Comparison of ENCODE assay signal across 25 cellular contexts in genomic region chr4:127212269-127212580, GRCh38.
DNase-seq lines count a peak whose midpoint lies in the region; ATAC-seq and TF ChIP-seq lines count a peak whose summit lies in the region.
"Had no signal": no experiment of that assay in that cellular context is flagged by ENCODE, and none has a peak within 500 bp of the region (broad histone marks: within the 10 kb centered on the region; RNA-seq: fewer than 3 reads in every experiment).

No MANE protein-coding gene starts in this region.

- no peak overlapping the region for H3K23ac ChIP-seq in mesenchymal stem cell (ENCODE audit: low read length in 2 of 2)

- H3K79me1 ChIP-seq in mesenchymal stem cell (replicated peaks; ENCODE audit: low read length, poor library complexity, severe bottlenecking), result no peaks in the 10 kb centered on the region

- H2AK5ac ChIP-seq in mesenchymal stem cell (ENCODE audit: low read length, severe bottlenecking), result no peak overlapping the region

- H3K4me1 Mint-ChIP-seq in activated T-cell treated with anti-CD3 and anti-CD28 coated beads, Interleukin-2, amount 50 U/mL, for 24 hours (ENCODE audit: low read depth), result no peaks in the 10 kb centered on the region
- H3K4me1 Mint-ChIP-seq in activated CD8-positive, alpha-beta T cell treated with anti-CD3 and anti-CD28 coated beads for 36 hours (ENCODE audit: low read depth), result no peaks in the 10 kb centered on the region
- H3K4me1 Mint-ChIP-seq: activated CD4-positive, alpha-beta T cell treated with anti-CD3 and anti-CD28 coated beads for 36 hours; B cell; CD8-positive, alpha-beta memory T cell; endodermal cell; naive B cell had no signal

- H2AFZ ChIP-seq in ACC112 (ENCODE audit: low read length, unreplicated experiment), result peak overlapping the region; percentile 43
- no peak overlapping the region for H2AFZ ChIP-seq in mesenchymal stem cell (ENCODE audit: low read depth, low read length)

- H3K14ac ChIP-seq in mesenchymal stem cell (ENCODE audit: low read length in 2 of 2), result no peak overlapping the region

- no peak overlapping the region for H2BK5ac ChIP-seq in mesenchymal stem cell (ENCODE audit: low read depth, low read length, poor library complexity, severe bottlenecking)

- intact Hi-C loops in activated CD8-positive, alpha-beta T cell treated with anti-CD3 and anti-CD28 coated beads for 36 hours (cut with micrococcal nuclease), result no loop called here

- no peak overlapping the region for H4K8ac ChIP-seq in mesenchymal stem cell (ENCODE audit: low read length)

- no peaks in the 10 kb centered on the region for H3K27me3 Mint-ChIP-seq in activated T-cell treated with anti-CD3 and anti-CD28 coated beads, Interleukin-2, amount 50 U/mL, for 24 hours
- H3K27me3 Mint-ChIP-seq in activated CD8-positive, alpha-beta T cell treated with anti-CD3 and anti-CD28 coated beads for 36 hours, result no peaks in the 10 kb centered on the region
- H3K27me3 Mint-ChIP-seq: activated CD4-positive, alpha-beta T cell treated with anti-CD3 and anti-CD28 coated beads for 36 hours; B cell; CD8-positive, alpha-beta memory T cell; naive B cell had no signal

- no peak overlapping the region for H2BK15ac ChIP-seq in mesenchymal stem cell (ENCODE audit: low read depth, poor library complexity, severe bottlenecking)

- H3K27me3 ChIP-seq in ACC112 (ENCODE audit: insufficient read depth, low read length) (no peaks in the 10 kb centered on the region), adipocyte (replicated peaks; ENCODE audit: control insufficient read depth, insufficient read depth, low read length) (no peaks in the 10 kb centered on the region), mesenchymal stem cell (ENCODE audit: control insufficient read depth in 1 of 2, insufficient read depth in 1 of 2, low read length in 2 of 2) (no peaks in the 10 kb centered on the region), stomach smooth muscle (ENCODE audit: control insufficient read depth in 1 of 2, insufficient read depth in 2 of 2, low read length in 2 of 2) (no peaks in the 10 kb centered on the region)
- H3K27me3 ChIP-seq: gastroesophageal sphincter, left lung, spleen had no signal

- H3K36me3 Mint-ChIP-seq in activated T-cell treated with anti-CD3 and anti-CD28 coated beads, Interleukin-2, amount 50 U/mL, for 24 hours (ENCODE audit: low read depth), result no peaks in the 10 kb centered on the region
- H3K36me3 Mint-ChIP-seq in activated CD8-positive, alpha-beta T cell treated with anti-CD3 and anti-CD28 coated beads for 36 hours (ENCODE audit: low read depth), result no peaks in the 10 kb centered on the region
- H3K36me3 Mint-ChIP-seq: CD8-positive, alpha-beta memory T cell; naive B cell had no signal

- H3K27ac Mint-ChIP-seq in activated T-cell treated with anti-CD3 and anti-CD28 coated beads, Interleukin-2, amount 50 U/mL, for 24 hours, result no peak overlapping the region
- no peak overlapping the region for H3K27ac Mint-ChIP-seq in activated CD8-positive, alpha-beta T cell treated with anti-CD3 and anti-CD28 coated beads for 36 hours
- H3K27ac Mint-ChIP-seq: activated CD4-positive, alpha-beta T cell treated with anti-CD3 and anti-CD28 coated beads for 36 hours; B cell; CD8-positive, alpha-beta memory T cell; endodermal cell; naive B cell had no signal

- H3K4me3 ChIP-seq in ACC112 (ENCODE audit: low read depth, low read length), result no peak overlapping the region
- H3K4me3 ChIP-seq in adipocyte (ENCODE audit: low read length), result no peak overlapping the region
- H3K4me3 ChIP-seq in mesenchymal stem cell (ENCODE audit: insufficient read depth in 1 of 2, low read depth in 1 of 2, low read length in 2 of 2), result no peak overlapping the region
- H3K4me3 ChIP-seq in stomach smooth muscle (ENCODE audit: low read length in 2 of 2), result no peak overlapping the region
- H3K4me3 ChIP-seq: gastroesophageal sphincter, left lung, spleen had no signal

- peak overlapping the region in 1 of 2 experiments; percentile 24 for H3K4ac ChIP-seq in mesenchymal stem cell (ENCODE audit: low read depth in 1 of 2, low read length in 2 of 2)

- H3K4me3 Mint-ChIP-seq in activated T-cell treated with anti-CD3 and anti-CD28 coated beads, Interleukin-2, amount 50 U/mL, for 24 hours, result no peak overlapping the region
- no peak overlapping the region for H3K4me3 Mint-ChIP-seq in activated CD8-positive, alpha-beta T cell treated with anti-CD3 and anti-CD28 coated beads for 36 hours
- H3K4me3 Mint-ChIP-seq: activated CD4-positive, alpha-beta T cell treated with anti-CD3 and anti-CD28 coated beads for 36 hours; B cell; CD8-positive, alpha-beta memory T cell; endodermal cell; naive B cell had no signal

- no peak overlapping the region for H3K18ac ChIP-seq in mesenchymal stem cell (ENCODE audit: low read depth in 1 of 2, low read length in 2 of 2)

- no peak for TF ChIP-seq CTCF in activated CD8-positive, alpha-beta T cell treated with anti-CD3 and anti-CD28 coated beads for 36 hours (IDR thresholded peaks at IDR 0.05)

- H3K36me3 ChIP-seq in ACC112 (ENCODE audit: insufficient read depth, low read length), result no peaks in the 10 kb centered on the region
- no peaks in the 10 kb centered on the region for H3K36me3 ChIP-seq in adipocyte (ENCODE audit: control insufficient read depth, insufficient read depth, low read length, severe bottlenecking)
- no peaks in the 10 kb centered on the region for H3K36me3 ChIP-seq in mesenchymal stem cell (ENCODE audit: control insufficient read depth in 1 of 2, insufficient read depth in 2 of 2, low read depth in 1 of 2, low read length in 2 of 2)
- H3K36me3 ChIP-seq in stomach smooth muscle (ENCODE audit: control insufficient read depth in 2 of 2, insufficient read depth in 2 of 2, low read length in 2 of 2), result no peaks in the 10 kb centered on the region
- H3K36me3 ChIP-seq: gastroesophageal sphincter, left lung, spleen had no signal

- POLR2A ChIA-PET in activated CD8-positive, alpha-beta T cell treated with anti-CD3 and anti-CD28 coated beads for 36 hours (lab: Charles Lee), result no interaction called here

- ATAC-seq in activated CD8-positive, alpha-beta T cell treated with anti-CD3 and anti-CD28 coated beads for 36 hours, result no peak
- ATAC-seq: activated CD4-positive, alpha-beta T cell treated with anti-CD3 and anti-CD28 coated beads for 36 hours; esophagus mucosa; gastroesophageal sphincter had no signal

- CTCF ChIA-PET in activated CD8-positive, alpha-beta T cell treated with anti-CD3 and anti-CD28 coated beads for 36 hours (lab: Charles Lee), result no interaction called here

- H4K91ac ChIP-seq in mesenchymal stem cell (ENCODE audit: low read length), result no peak overlapping the region

- DNase-seq in adipocyte (ENCODE audit: low read depth), result peak; percentile 65
- DNase-seq in mesenchymal stem cell, result no peak
- DNase-seq in activated T-cell treated with anti-CD3 and anti-CD28 coated beads, Interleukin-2, amount 50 U/mL, for 48 hours, result no peak
- DNase-seq in activated T-cell treated with anti-CD3 and anti-CD28 coated beads, Interleukin-2, amount 50 U/mL, for 24 hours, result no peak
- no peak for DNase-seq in activated CD8-positive, alpha-beta T cell treated with anti-CD3 and anti-CD28 coated beads for 36 hours
- DNase-seq in activated gamma-delta T cell (lab: John Stamatoyannopoulos, UW), result no peak
- DNase-seq: activated CD4-positive, alpha-beta T cell treated with anti-CD3 and anti-CD28 coated beads for 36 hours; activated CD8-positive, alpha-beta memory T cell treated with anti-CD3 and anti-CD28 coated beads for 24 hours; activated gamma-delta T cell treated with Interleukin-2 at 50 U/mL for 16 hours; CD8-positive, alpha-beta memory T cell; cortex of kidney; endodermal cell; left lung; MV-4-11; naive B cell; NCI-H146; nucleus accumbens; spleen; stimulated activated CD4-positive, alpha-beta T cell treated with anti-CD3 and anti-CD28 coated beads, Interleukin-2, amount 100 ng/mL, for 48 hours had no signal

- H3K9ac ChIP-seq in adipocyte (ENCODE audit: low read length), result peak overlapping the region; percentile 66
- peak overlapping the region; percentile 39 for H3K9ac ChIP-seq in mesenchymal stem cell (ENCODE audit: low read length)
- H3K9ac ChIP-seq in stomach smooth muscle (ENCODE audit: low read length in 2 of 2), result no peak overlapping the region

- no peak overlapping the region for H3K27ac ChIP-seq in ACC112 (ENCODE audit: low read depth, low read length)
- no peak overlapping the region for H3K27ac ChIP-seq in mesenchymal stem cell (ENCODE audit: low read length, poor library complexity, severe bottlenecking)
- peak overlapping the region; percentile 33 for H3K27ac ChIP-seq in stomach smooth muscle (ENCODE audit: low read length)
- H3K27ac ChIP-seq: HL-60 had no signal

- peaks cover 9% of the 10 kb centered on the region for H3K9me3 Mint-ChIP-seq in activated T-cell treated with anti-CD3 and anti-CD28 coated beads, Interleukin-2, amount 50 U/mL, for 24 hours
- peaks cover 5% of the 10 kb centered on the region for H3K9me3 Mint-ChIP-seq in activated CD8-positive, alpha-beta T cell treated with anti-CD3 and anti-CD28 coated beads for 36 hours
- H3K9me3 Mint-ChIP-seq: endodermal cell had no signal

- H3K4me1 ChIP-seq in ACC112 (ENCODE audit: control insufficient read depth, insufficient read depth, low read length, unreplicated experiment) (no peaks in the 10 kb centered on the region), adipocyte (ENCODE audit: control insufficient read depth, insufficient read depth, low read length) (peaks cover 45% of the 10 kb centered on the region), mesenchymal stem cell (ENCODE audit: control insufficient read depth, insufficient read depth, low read depth, low read length) (no peaks in the 10 kb centered on the region), stomach smooth muscle (ENCODE audit: control insufficient read depth, insufficient read depth, low read length) (peaks cover 9% of the 10 kb centered on the region)

- WGBS in mesenchymal stem cell, result 50% methylated on average over 1 of the region's 1 CpG

- no peak overlapping the region for H2BK120ac ChIP-seq in mesenchymal stem cell (ENCODE audit: low read depth, low read length)

- H3K9me3 ChIP-seq in adipocyte (ENCODE audit: control insufficient read depth, low read length), result no peaks in the 10 kb centered on the region
- no peaks in the 10 kb centered on the region for H3K9me3 ChIP-seq in mesenchymal stem cell (ENCODE audit: control insufficient read depth, low read length)
- no peaks in the 10 kb centered on the region for H3K9me3 ChIP-seq in stomach smooth muscle (ENCODE audit: control insufficient read depth in 2 of 2, low read length in 2 of 2)
- H3K9me3 ChIP-seq: gastroesophageal sphincter, left lung had no signal

- H3K4me2 ChIP-seq in mesenchymal stem cell (ENCODE audit: low read length, poor library complexity, severe bottlenecking), result no peak overlapping the region

- no peak overlapping the region for H2BK12ac ChIP-seq in mesenchymal stem cell (ENCODE audit: low read length in 2 of 2)

- no peaks in the 10 kb centered on the region for H3K79me2 ChIP-seq in ACC112 (ENCODE audit: control insufficient read depth, insufficient read depth, low read length, unreplicated experiment)

Comparison
In these comparisons a context has a peak if more than half of its experiments do, and no peak if none do; other contexts are left out.
1. H3K9ac ChIP-seq: peak in adipocyte (single experiment) and mesenchymal stem cell (single experiment); none in stomach smooth muscle (0 of 2).